ENCODE assay signal across 1 cellular context in genomic region chr3:196163212-196163611, GRCh38.
TF ChIP-seq lines count a peak whose summit lies in the region.

No MANE protein-coding gene starts in this region.

TF ChIP-seq in K562, 482 proteins besides CTCF, POLR2A, EP300 and RAD21 (continued from another document):
- TF ChIP-seq ZNF121 (CRISPR knock-in tag; conservative IDR thresholded peaks at IDR 0.05) = peak; percentile 93
- TF ChIP-seq RBM25 (IDR thresholded peaks at IDR 0.05; ENCODE audit: low read depth, low read length, severe bottlenecking) = peak; percentile 53
